ENCODE assay signal across 8 cellular contexts in genomic region chr21:34201441-34201838, GRCh38.
DNase-seq lines count a peak whose midpoint lies in the region; ATAC-seq and TF ChIP-seq lines count a peak whose summit lies in the region.

No MANE protein-coding gene starts in this region.

- H3K36me3 Mint-ChIP-seq in activated naive CD4-positive, alpha-beta T cell treated with anti-CD3 and anti-CD28 coated beads, Interleukin-2, amount 50 U/mL, for 24 hours, result no peaks in the 10 kb centered on the region

- peaks cover 53% of the 10 kb centered on the region for H3K4me1 Mint-ChIP-seq in activated naive CD4-positive, alpha-beta T cell treated with anti-CD3 and anti-CD28 coated beads, Interleukin-2, amount 50 U/mL, for 24 hours

- dilution Hi-C loops in mammary epithelial cell (cut with HindIII; ENCODE audit: low sequenced_read_pairs), result no loop called here

- ATAC-seq in HG02852 (IDR thresholded peaks at IDR 0.05; ENCODE audit: unreplicated experiment), result no peak

- no peak overlapping the region for H3K27ac Mint-ChIP-seq in activated naive CD4-positive, alpha-beta T cell treated with anti-CD3 and anti-CD28 coated beads, Interleukin-2, amount 50 U/mL, for 24 hours

- H3K4me1 ChIP-seq in mammary epithelial cell (ENCODE audit: insufficient read depth, low read length), result peaks cover 4% of the 10 kb centered on the region
- peaks cover 27% of the 10 kb centered on the region for H3K4me1 ChIP-seq in mesodermal cell (ENCODE audit: control insufficient read depth, insufficient read depth, low read length, poor library complexity, severe bottlenecking)
- H3K4me1 ChIP-seq in transverse colon, result peaks cover 6 to 52% (median 15%) of the 10 kb centered on the region in 4 donors

- H3K36me3 ChIP-seq in mammary epithelial cell (ENCODE audit: insufficient read depth, low read length), result no peaks in the 10 kb centered on the region
- no peaks in the 10 kb centered on the region for H3K36me3 ChIP-seq in mesodermal cell (ENCODE audit: control insufficient read depth, insufficient read depth, low read length)
- no peaks in the 10 kb centered on the region for H3K36me3 ChIP-seq in transverse colon

- H3K4me3 Mint-ChIP-seq in activated naive CD4-positive, alpha-beta T cell treated with anti-CD3 and anti-CD28 coated beads, Interleukin-2, amount 50 U/mL, for 24 hours, result peak overlapping the region; percentile 68

- peak overlapping the region; percentile 16 to 45 (median 20) for H3K4me3 ChIP-seq in mammary epithelial cell (replicated peaks in 1 of 3; ENCODE audit: insufficient read depth in 1 of 3, low read depth in 2 of 3, low read length in 3 of 3)
- peak overlapping the region; percentile 28 for H3K4me3 ChIP-seq in mesodermal cell (ENCODE audit: extremely low read depth, insufficient read depth, low read length, poor library complexity, severe bottlenecking)
- H3K4me3 ChIP-seq in transverse colon, result peak overlapping the region in 3 of 4 donors; percentile 18 to 53 (median 36)

- no TSS peak for BruUV-seq in mammary epithelial cell (replicated peaks; lab: Mats Ljungman, UMichigan)

- H3K79me2 ChIP-seq in mammary epithelial cell (ENCODE audit: insufficient read depth, low read length), result no peaks in the 10 kb centered on the region

- CTCF ChIA-PET in mammary epithelial cell (lab: Charles Lee; ENCODE audit: low non-redundant PET), result interaction anchor here (0.7 kb wide), 1 partner anchor 146 kb away, joined by 3 read pairs; no protein-coding TSS in a partner anchor

- intact Hi-C loops in mammary epithelial cell (cut with micrococcal nuclease) (loop anchor here (5.0 to 10.0 kb wide), 3 partner anchors 127 to 224 kb away; partner anchors contain the start of genes MRPS6 and SLC5A3), transverse colon (cut with DNase I; ENCODE audit: low total_unique reads) (loop anchor here (5.0 kb wide), 3 partner anchors 69 to 259 kb away; no protein-coding TSS in a partner anchor)

- no peaks in the 10 kb centered on the region for H3K27me3 ChIP-seq in mammary epithelial cell (ENCODE audit: insufficient read depth, low read length)
- H3K27me3 ChIP-seq in transverse colon, result no peaks in the 10 kb centered on the region

- H3K27ac ChIP-seq in mammary epithelial cell (ENCODE audit: insufficient read depth, low read depth, low read length) (no peak overlapping the region), mesodermal cell (ENCODE audit: low read depth, low read length, severe bottlenecking) (peak overlapping the region; percentile 94), transverse colon (peak overlapping the region; percentile 64 to 79 (median 66))

- H4K20me1 ChIP-seq in mammary epithelial cell (ENCODE audit: insufficient read depth, low read length), result no peaks in the 10 kb centered on the region

- H3K9me3 ChIP-seq in mammary epithelial cell (replicated peaks; ENCODE audit: insufficient read depth, low read length) (no peaks in the 10 kb centered on the region), mesodermal cell (ENCODE audit: control insufficient read depth, low read length) (no peaks in the 10 kb centered on the region), transverse colon (no peaks in the 10 kb centered on the region)

- H3K9me3 Mint-ChIP-seq in activated naive CD4-positive, alpha-beta T cell treated with anti-CD3 and anti-CD28 coated beads, Interleukin-2, amount 50 U/mL, for 24 hours, result no peaks in the 10 kb centered on the region

- peak overlapping the region; percentile 82 for H3K4me2 ChIP-seq in mammary epithelial cell (ENCODE audit: insufficient read depth, low read depth, low read length)

- DNase-seq in activated naive CD4-positive, alpha-beta T cell treated with anti-CD3 and anti-CD28 coated beads, Interleukin-2, amount 50 U/mL, for 16 hours, result no peak
- no peak for DNase-seq in mammary epithelial cell
- no peak for DNase-seq in transverse colon
- no peak for DNase-seq in activated CD4-positive, alpha-beta T cell treated with anti-CD3 and anti-CD28 coated beads for 1 hour
- no peak for DNase-seq in DMS79 (lab: John Stamatoyannopoulos, UW)

- H3K9ac ChIP-seq in mammary epithelial cell (ENCODE audit: insufficient read depth, low read length), result no peak overlapping the region

- 40% methylated on average over 7 of the region's 7 CpGs for WGBS in mammary epithelial cell (ENCODE audit: low coverage, missing lambda C conversion rate)
- WGBS in mesodermal cell (ENCODE audit: insufficient coverage in 2 of 2), 2 experiments, result 20 to 31% methylated on average over 4 to 7 of the region's 7 CpGs
- WGBS in transverse colon (ENCODE audit: low coverage in 1 of 2), 2 donors, result 31% methylated on average over 7 of the region's 7 CpGs; no CpG with 5 or more reads in 1 of the 2 donors

- H2AFZ ChIP-seq in mammary epithelial cell (ENCODE audit: low read depth, low read length), result peak overlapping the region; percentile 87

- TF ChIP-seq POLR2A in transverse colon (IDR thresholded peaks at IDR 0.05), result no peak

- TF ChIP-seq CTCF in mammary epithelial cell (conservative IDR thresholded peaks at IDR 0.05 in 1 of 2, IDR thresholded peaks at IDR 0.05 in 1 of 2; ENCODE audit: extremely low read depth in 1 of 2, insufficient read depth in 1 of 2, low read depth in 1 of 2, low read length in 2 of 2) (no peak), transverse colon (IDR thresholded peaks at IDR 0.05) (no peak)

- no peaks in the 10 kb centered on the region for H3K27me3 Mint-ChIP-seq in activated naive CD4-positive, alpha-beta T cell treated with anti-CD3 and anti-CD28 coated beads, Interleukin-2, amount 50 U/mL, for 24 hours

- no peak for TF ChIP-seq EP300 in transverse colon (IDR thresholded peaks at IDR 0.05; ENCODE audit: low read depth)

- in situ Hi-C loops in mammary epithelial cell (cut with MboI; ENCODE audit: low sequenced_read_pairs in 2 of 2), result no loop called here
- in situ Hi-C loops in transverse colon (cut with MboI; ENCODE audit: low pct_ligation_motif_present in 1 of 4, low pct_unique_long_range_greater_than_20kb in 1 of 4, low sequenced_read_pairs in 3 of 4), result loop anchor here in 2 of 4 donors (10.0 to 25.0 kb wide), 2 partner anchors 264 to 277 kb away; no protein-coding TSS in a partner anchor
